8 cellular contexts compared by ENCODE assay signal in the genomic region with DNA sequence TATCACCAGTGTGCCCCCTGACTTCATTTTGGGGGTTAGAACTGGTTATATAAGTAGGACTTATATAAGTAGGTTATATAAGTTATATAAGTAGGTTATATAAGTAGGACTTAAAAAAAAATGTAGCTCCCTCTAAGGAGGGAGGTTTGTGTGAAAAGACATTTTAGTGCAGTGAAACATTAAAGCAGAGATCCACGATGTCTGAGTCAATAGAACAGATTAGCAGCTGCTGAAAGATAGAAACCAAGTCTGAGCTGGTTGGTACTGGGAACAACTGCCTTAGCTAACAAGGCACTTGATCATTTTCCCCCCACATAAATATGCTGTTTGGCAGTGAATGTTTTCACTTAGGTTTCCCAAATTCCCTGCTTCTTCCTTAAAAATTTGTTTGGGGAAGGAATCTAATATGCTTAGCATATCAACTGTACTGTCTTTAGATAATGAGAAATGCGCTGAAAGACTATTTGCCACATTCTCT. TPM values are rescaled to one million over a fixed set of nuclear protein-coding genes. Genes with fewer than 3 reads are reported as not detected.
DNase-seq lines count a peak whose midpoint lies in the region; ATAC-seq and TF ChIP-seq lines count a peak whose summit lies in the region.

No MANE protein-coding gene starts in this region.

- peak overlapping the region; percentile 91 for H3K4me3 ChIP-seq in left ventricle myocardium inferior
- H3K4me3 ChIP-seq in gastroesophageal sphincter: peak overlapping the region; percentile 77 to 81
- H3K4me3 ChIP-seq in spleen: peak overlapping the region in 7 of 8 donors; percentile 89 to 96 (median 93)

- intact Hi-C loops in left ventricle myocardium inferior (cut with micrococcal nuclease): no loop called here
- intact Hi-C loops in Right ventricle myocardium superior (cut with DNase I): loop anchor here (10.0 kb wide), 1 partner anchor 297 kb away; the partner anchor contains the start of gene STX7
- intact Hi-C loops in spleen (cut with DNase I; ENCODE audit: low total_unique reads): no loop called here

- TF ChIP-seq EP300 in gastroesophageal sphincter (IDR thresholded peaks at IDR 0.05): no peak

- H3K36me3 ChIP-seq in left ventricle myocardium inferior: peaks cover 21% of the 10 kb centered on the region
- H3K36me3 ChIP-seq in gastroesophageal sphincter: peaks cover 0 to 16% of the 10 kb centered on the region in 2 donors
- peaks cover 0 to 23% (median 14%) of the 10 kb centered on the region in 6 donors for H3K36me3 ChIP-seq in spleen

- WGBS in gastroesophageal sphincter (ENCODE audit: low coverage in 1 of 2), 2 donors: 25 to 28% methylated on average over 2 of the region's 2 CpGs
- 12 to 32% (median 25%) methylated on average over 2 of the region's 2 CpGs for WGBS in spleen, 5 donors

- no peak for DNase-seq in left ventricle myocardium inferior
- DNase-seq in Right ventricle myocardium superior: no peak
- no peak for DNase-seq in spleen
- DNase-seq in NCI-H1694 treated with DMSO at 0.1 percent for 48 hours (lab: John Stamatoyannopoulos, UW): no peak
- no peak for DNase-seq in NCI-H128 (lab: John Stamatoyannopoulos, UW; ENCODE audit: unreplicated experiment)

- peaks cover 47% of the 10 kb centered on the region for H3K4me1 ChIP-seq in left ventricle myocardium inferior
- H3K4me1 ChIP-seq in gastroesophageal sphincter: peaks cover 7 to 31% (median 9%) of the 10 kb centered on the region in 3 donors
- H3K4me1 ChIP-seq in spleen: peaks cover 19 to 38% (median 33%) of the 10 kb centered on the region in 6 donors

- H3K27me3 ChIP-seq in left ventricle myocardium inferior (ENCODE audit: low read depth) (no peaks in the 10 kb centered on the region), gastroesophageal sphincter (no peaks in the 10 kb centered on the region), spleen (replicated peaks in 1 of 7) (no peaks in the 10 kb centered on the region)

- TF ChIP-seq CTCF in left ventricle myocardium inferior (IDR thresholded peaks at IDR 0.05; ENCODE audit: borderline replicate concordance) (no peak), VCaP (conservative IDR thresholded peaks at IDR 0.05) (no peak), gastroesophageal sphincter (IDR thresholded peaks at IDR 0.05) (no peak), spleen (IDR thresholded peaks at IDR 0.05 in 8 of 11, conservative IDR thresholded peaks at IDR 0.05 in 3 of 11) (no peak)

- TF ChIP-seq POLR2A in gastroesophageal sphincter (IDR thresholded peaks at IDR 0.05) (no peak), spleen (IDR thresholded peaks at IDR 0.05) (no peak)

- H3K9me3 ChIP-seq in left ventricle myocardium inferior (replicated peaks): no peaks in the 10 kb centered on the region
- no peaks in the 10 kb centered on the region for H3K9me3 ChIP-seq in gastroesophageal sphincter
- H3K9me3 ChIP-seq in spleen: no peaks in the 10 kb centered on the region

- peak overlapping the region; percentile 93 for H3K27ac ChIP-seq in left ventricle myocardium inferior (replicated peaks)
- peak overlapping the region; percentile 97 for H3K27ac ChIP-seq in VCaP
- peak overlapping the region; percentile 66 to 87 (median 84) for H3K27ac ChIP-seq in gastroesophageal sphincter
- H3K27ac ChIP-seq in spleen: peak overlapping the region; percentile 91 to 99 (median 96)

- no peak for ATAC-seq in Right ventricle myocardium superior (ENCODE audit: poor library complexity)
- ATAC-seq in gastroesophageal sphincter: no peak
- ATAC-seq in HG03039 (IDR thresholded peaks at IDR 0.05; ENCODE audit: unreplicated experiment): no peak

RNA-seq across cellular contexts. Expression of gene RPS12, which starts 2.1 kb away (rescaled TPM):
- total RNA-seq in left ventricle myocardium inferior (498 TPM), Right ventricle myocardium superior (465 TPM), gastroesophageal sphincter (1,000 to 10,000 TPM in 3 of 4 donors, 100 to 1,000 TPM in 1; 757 to 2,446 (median 1,718) TPM), spleen (1,000 to 10,000 TPM; 1,001 to 1,609 (median 1,342) TPM)
- 1,000 to 10,000 TPM; 3,955 to 4,556 (median 4,295) TPM for polyA plus RNA-seq in spleen

RNA-seq across cellular contexts. Expression of gene SLC18B1, which starts 13.9 kb away (rescaled TPM):
- total RNA-seq in left ventricle myocardium inferior (2.7 TPM), Right ventricle myocardium superior (3.7 TPM), gastroesophageal sphincter (10 to 100 TPM in 1 of 4 donors, 1 to 10 TPM in 3; 7.1 to 12.9 (median 8.9) TPM), spleen (10 to 100 TPM in 4 of 7 donors, 1 to 10 TPM in 3; 6.0 to 19.1 (median 11.2) TPM)
- polyA plus RNA-seq in spleen: 10 to 100 TPM in 2 of 3 donors, 1 to 10 TPM in 1; 6.2 to 15.0 (median 12.0) TPM

RNA-seq across cellular contexts. Expression of gene VNN2, which starts 54.6 kb away (rescaled TPM):
- total RNA-seq in left ventricle myocardium inferior (1.1 TPM), Right ventricle myocardium superior (1.9 TPM), gastroesophageal sphincter (1 to 10 TPM in 3 of 4 donors, under 1 TPM in 1; 0.31 to 3.8 (median 2.3) TPM), spleen (100 to 1,000 TPM in 5 of 7 donors, 10 to 100 TPM in 2; 65.9 to 349 (median 173) TPM)
- polyA plus RNA-seq in spleen: 10 to 100 TPM; 15.4 to 37.1 (median 26.0) TPM

Comparison
In these comparisons a context has a peak if more than half of its experiments do, and no peak if none do; other contexts are left out.
1. RNA of gene VNN2, which starts 54.6 kb away (total RNA-seq): 65.9 to 349 TPM in spleen; 0.31 to 3.8 TPM in gastroesophageal sphincter, 1.9 TPM in Right ventricle myocardium superior (single experiment) and 1.1 TPM in left ventricle myocardium inferior (single experiment); every median in the first group is over 10 times any median in the second.
2. Peak in every context shown above with its lines, with median percentiles within 50 percentile points of each other: H3K27ac ChIP-seq and H3K4me3 ChIP-seq.